Comparison of ENCODE assay signal across 14 cellular contexts in the genomic region with DNA sequence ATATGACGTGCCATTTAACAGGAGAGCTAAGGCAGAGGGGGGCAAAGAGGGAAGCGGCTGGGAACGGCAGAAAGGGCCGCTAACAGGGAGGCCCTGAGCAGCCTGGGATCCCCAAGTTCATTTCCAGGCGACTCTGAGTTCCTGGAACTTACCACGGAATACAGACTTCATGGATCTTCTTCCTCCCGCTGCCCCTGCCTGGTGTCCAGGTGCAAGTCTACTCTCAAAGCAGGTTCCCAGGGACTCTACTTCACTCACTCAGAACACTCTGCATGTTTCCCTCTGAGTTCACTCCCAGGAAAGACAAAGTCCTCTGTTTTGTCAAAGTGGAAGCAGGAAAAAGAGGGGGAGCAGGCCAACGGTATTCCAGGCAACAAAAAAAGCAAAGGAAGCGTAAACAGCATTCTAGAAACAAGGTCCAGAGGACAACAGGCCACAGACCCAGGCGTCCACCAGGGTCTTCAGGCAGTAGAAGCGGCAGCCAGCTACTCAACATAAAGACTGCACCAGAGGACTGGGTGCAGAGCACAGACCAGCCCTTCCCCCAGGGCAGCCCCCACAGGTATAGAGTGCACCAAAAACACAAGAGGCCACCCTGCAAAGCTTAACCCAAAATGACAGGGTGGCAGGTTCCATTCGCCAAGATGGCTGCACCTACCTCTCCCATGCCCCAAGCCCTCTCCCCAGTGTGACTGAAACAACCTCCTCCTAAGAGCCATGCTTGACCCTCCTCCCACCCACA. TPM values are rescaled to one million over a fixed set of nuclear protein-coding genes. Genes with fewer than 3 reads are reported as not detected.
A peak's percentile ranks its signal among the peaks of the same experiment; 100 is the strongest.
DNase-seq lines count a peak whose midpoint lies in the region; ATAC-seq, FAIRE-seq and TF ChIP-seq lines count a peak whose summit lies in the region.
"Had no signal": no experiment of that assay in that cellular context is flagged by ENCODE, and none has a peak within 500 bp of the region (broad histone marks: within the 10 kb centered on the region; RNA-seq: fewer than 3 reads in every experiment).

No MANE protein-coding gene starts in this region.

- peak overlapping the region in 1 of 2 donors; percentile 14 for H3K4me3 Mint-ChIP-seq in effector memory CD8-positive, alpha-beta T cell
- H3K4me3 Mint-ChIP-seq in activated CD8-positive, alpha-beta T cell treated with anti-CD3 and anti-CD28 coated beads, Interleukin-2, amount 10 ng/mL, durations not matched to agents 7 days and 5 days: no peak overlapping the region

- TF ChIP-seq CTCF in H1 (IDR thresholded peaks at IDR 0.05; ENCODE audit: control extremely low read depth in 1 of 3, insufficient read depth in 1 of 3, low read depth in 1 of 3, low read length in 3 of 3): no peak
- no peak for TF ChIP-seq CTCF in neural cell (IDR thresholded peaks at IDR 0.05; ENCODE audit: poor library complexity, severe bottlenecking)

- H2BK120ac ChIP-seq in H1 (replicated peaks; ENCODE audit: low read depth, low read length): no peak overlapping the region

- H3K4me3 ChIP-seq in BLaER1 (no peak overlapping the region), HUES6 (ENCODE audit: low read depth, low read length) (peak overlapping the region; percentile 13; the same call in 1 of the 2 replicates), H1 (ENCODE audit: extremely low read depth in 1 of 4, insufficient read depth in 2 of 4, low read depth in 3 of 4, low read length in 4 of 4) (peak overlapping the region in 1 of 4 experiments; percentile 67; a peak in 1 of 8 replicates), neural cell (ENCODE audit: low read length) (peak overlapping the region; percentile 76)

- no peak overlapping the region; the same call in 1 of the 2 replicates for H2BK5ac ChIP-seq in H1 (ENCODE audit: low read depth, low read length)

- no peak overlapping the region for H2BK15ac ChIP-seq in H1 (ENCODE audit: low read length)

- 91% methylated on average over 12 of the region's 12 CpGs; no CpG with 5 or more reads in 1 of the 2 experiments for WGBS in H1 (ENCODE audit: extremely low coverage in 1 of 2, insufficient coverage in 1 of 2, insufficient read length in 1 of 2, insufficient replicate concordance in 2 of 2, low coverage in 1 of 2, low lambda C conversion rate in 2 of 2, missing lambda C conversion rate in 1 of 2), 2 experiments

- H3K18ac ChIP-seq in H1 (ENCODE audit: extremely low read depth, low read length): peak overlapping the region; percentile 2; the same call in 1 of the 2 replicates

- no peak overlapping the region for H3K4ac ChIP-seq in H1 (replicated peaks; ENCODE audit: insufficient read length, low read depth, low read length)

- TF ChIP-seq EP300 in H1 (IDR thresholded peaks at IDR 0.05; ENCODE audit: borderline replicate concordance in 1 of 2, low read depth in 2 of 2, low read length in 2 of 2) (no peak), neural cell (conservative IDR thresholded peaks at IDR 0.05; ENCODE audit: poor library complexity, severe bottlenecking) (no peak)

- no peak overlapping the region for H4K91ac ChIP-seq in H1 (replicated peaks; ENCODE audit: insufficient read length, low read length)

- H3K27ac ChIP-seq in BLaER1: no peak overlapping the region
- H3K27ac ChIP-seq in HUES6 (ENCODE audit: low read depth, low read length): no peak overlapping the region
- H3K27ac ChIP-seq in H1 (ENCODE audit: low read depth, low read length): no peak overlapping the region
- no peak overlapping the region for H3K27ac ChIP-seq in neural cell (ENCODE audit: low read length)

- peaks cover 0 to 10% of the 10 kb centered on the region in 2 donors for H3K27me3 Mint-ChIP-seq in effector memory CD8-positive, alpha-beta T cell
- peaks cover 8% of the 10 kb centered on the region for H3K27me3 Mint-ChIP-seq in activated CD8-positive, alpha-beta T cell treated with anti-CD3 and anti-CD28 coated beads, Interleukin-2, amount 10 ng/mL, durations not matched to agents 7 days and 5 days (ENCODE audit: low read depth)

- no peak for TF ChIP-seq POLR2A in H1 (IDR thresholded peaks at IDR 0.05; ENCODE audit: control extremely low read depth in 1 of 2, low read depth in 2 of 2, low read length in 2 of 2)

- H3K4me1 ChIP-seq in BLaER1 (peaks cover 38% of the 10 kb centered on the region), HUES6 (ENCODE audit: control insufficient read depth, insufficient read depth, low read length) (peaks cover 28% of the 10 kb centered on the region), H1 (replicated peaks in 1 of 4; ENCODE audit: control insufficient read depth in 3 of 4, insufficient read depth in 4 of 4, low read length in 3 of 4) (peaks cover 0 to 15% (median 9%) of the 10 kb centered on the region in 4 experiments; a peak in 6 of 7 replicates)

- CTCF ChIA-PET in H1 (lab: Charles Lee; ENCODE audit: partially characterized antibody): interaction anchor here (2.8 kb wide), 1 partner anchor 46 kb away, joined by 7 read pairs; no protein-coding TSS in a partner anchor
- CTCF ChIA-PET in activated CD8-positive, alpha-beta T cell treated with anti-CD3 and anti-CD28 coated beads, Interleukin-2, amount 10 ng/mL, durations not matched to agents 7 days and 5 days (lab: Charles Lee): no interaction called here

- H2AFZ ChIP-seq in H1 (ENCODE audit: low read length): no peak overlapping the region
- no peak overlapping the region for H2AFZ ChIP-seq in neural cell (ENCODE audit: low read depth, low read length)

- peaks cover 24% of the 10 kb centered on the region for H3K36me3 Mint-ChIP-seq in effector memory CD8-positive, alpha-beta T cell (ENCODE audit: insufficient read depth)
- peaks cover 30% of the 10 kb centered on the region for H3K36me3 Mint-ChIP-seq in activated CD8-positive, alpha-beta T cell treated with anti-CD3 and anti-CD28 coated beads, Interleukin-2, amount 10 ng/mL, durations not matched to agents 7 days and 5 days (ENCODE audit: low read depth)

- no peak for FAIRE-seq in H1 (lab: Jason Lieb, UNC)
- FAIRE-seq: RCC 7860 had no signal

- H4K8ac ChIP-seq in H1 (ENCODE audit: extremely low read depth, insufficient read depth, low read length): no peak overlapping the region; the same call in 1 of the 2 replicates

- TF ChIP-seq RAD21 in H1 (IDR thresholded peaks at IDR 0.05 in 1 of 2, conservative IDR thresholded peaks at IDR 0.05 in 1 of 2; ENCODE audit: low read depth in 2 of 2, low read length in 2 of 2) (no peak), neural cell (conservative IDR thresholded peaks at IDR 0.05) (no peak)

- no peak for ATAC-seq in effector memory CD8-positive, alpha-beta T cell (replicated peaks)
- no peak for ATAC-seq in HG03432 (IDR thresholded peaks at IDR 0.05; ENCODE audit: unreplicated experiment)
- ATAC-seq in activated CD8-positive, alpha-beta T cell treated with anti-CD3 and anti-CD28 coated beads, Interleukin-2, amount 10 ng/mL, durations not matched to agents 7 days and 5 days: no peak
- ATAC-seq: activated naive CD4-positive, alpha-beta T cell treated with anti-CD3 and anti-CD28 coated beads, Interleukin-2, amount 50 U/mL, for 72 hours had no signal

- H3K56ac ChIP-seq in H1 (replicated peaks; ENCODE audit: insufficient read length, low read depth, low read length): no peak overlapping the region

- no peak overlapping the region for H2BK20ac ChIP-seq in H1 (ENCODE audit: low read length)

- peaks cover 20% of the 10 kb centered on the region for H3K79me1 ChIP-seq in H1 (ENCODE audit: low read depth, low read length)

- DNase-seq in H1 (ENCODE audit: low read depth in 1 of 2, low spot score in 2 of 2) (no peak), cortex of kidney (lab: John Stamatoyannopoulos, UW) (no peak)
- DNase-seq in effector memory CD8-positive, alpha-beta T cell: no peak
- no peak for DNase-seq in activated CD8-positive, alpha-beta T cell treated with anti-CD3 and anti-CD28 coated beads, Interleukin-2, amount 10 ng/mL, durations not matched to agents 7 days and 5 days
- DNase-seq: activated CD4-positive, CD25-positive, alpha-beta regulatory T cell; COR-L47; islet precursor cell; NCI-H2029 treated with DMSO at 0.1 percent for 48 hours had no signal

- H3K9me3 ChIP-seq in BLaER1 (peaks cover 23% of the 10 kb centered on the region), HUES6 (ENCODE audit: control insufficient read depth, insufficient read depth, low read depth, low read length) (peaks cover 5% of the 10 kb centered on the region; the same call in 1 of the 2 replicates), H1 (ENCODE audit: insufficient read depth in 2 of 2, low read depth in 1 of 2, low read length in 1 of 2) (no peaks in the 10 kb centered on the region), neural cell (ENCODE audit: low read length) (no peaks in the 10 kb centered on the region)

- H3K9ac ChIP-seq in BLaER1 (no peak overlapping the region), HUES6 (ENCODE audit: low read length) (no peak overlapping the region), H1 (replicated peaks in 1 of 4; ENCODE audit: extremely low read depth in 1 of 4, low read depth in 3 of 4, low read length in 3 of 4) (no peak overlapping the region), neural cell (ENCODE audit: low read length) (no peak overlapping the region)

- POLR2A ChIA-PET in H1 (lab: Charles Lee; ENCODE audit: partially characterized antibody): interaction anchor here (1.3 to 1.7 kb wide), 2 partner anchors 31 to 46 kb away, joined by 3 to 4 read pairs; no protein-coding TSS in a partner anchor
- POLR2A ChIA-PET in activated CD8-positive, alpha-beta T cell treated with anti-CD3 and anti-CD28 coated beads, Interleukin-2, amount 10 ng/mL, durations not matched to agents 7 days and 5 days (lab: Charles Lee): no interaction called here

- H3K27me3 ChIP-seq in BLaER1 (no peaks in the 10 kb centered on the region), HUES6 (ENCODE audit: control insufficient read depth, insufficient read depth, low read length) (peaks cover 11% of the 10 kb centered on the region), H1 (replicated peaks in 1 of 4; ENCODE audit: control insufficient read depth in 3 of 4, extremely low read depth in 1 of 4, insufficient read depth in 3 of 4, low read length in 3 of 4) (peaks cover 0 to 7% (median 4%) of the 10 kb centered on the region in 4 experiments; a peak in 3 of 7 replicates), neural cell (ENCODE audit: insufficient read depth, low read depth, low read length) (no peaks in the 10 kb centered on the region)

- H3K4me1 Mint-ChIP-seq in effector memory CD8-positive, alpha-beta T cell (ENCODE audit: low read depth in 2 of 2): peaks cover 51 to 55% of the 10 kb centered on the region in 2 donors
- H3K4me1 Mint-ChIP-seq in activated CD8-positive, alpha-beta T cell treated with anti-CD3 and anti-CD28 coated beads, Interleukin-2, amount 10 ng/mL, durations not matched to agents 7 days and 5 days (ENCODE audit: low read depth): peaks cover 55% of the 10 kb centered on the region

- H3K4me2 ChIP-seq in BLaER1 (peak overlapping the region; percentile 79), H1 (ENCODE audit: insufficient read depth in 1 of 2, low read depth in 2 of 2, low read length in 2 of 2) (peak overlapping the region; percentile 1 to 30; a peak in 2 of 4 replicates), neural cell (ENCODE audit: low read length) (no peak overlapping the region)

- no peak overlapping the region for H3K14ac ChIP-seq in H1 (ENCODE audit: insufficient read length)

- peaks cover 22% of the 10 kb centered on the region for H3K36me3 ChIP-seq in BLaER1
- peaks cover 53% of the 10 kb centered on the region for H3K36me3 ChIP-seq in HUES6 (ENCODE audit: control insufficient read depth, insufficient read depth, low read length)
- H3K36me3 ChIP-seq in H1 (ENCODE audit: control insufficient read depth in 2 of 4, insufficient read depth in 4 of 4, low read length in 3 of 4): no peaks in the 10 kb centered on the region; a peak in 3 of 8 replicates
- no peaks in the 10 kb centered on the region for H3K36me3 ChIP-seq in neural cell (ENCODE audit: insufficient read depth, low read length)

- H3K27ac Mint-ChIP-seq in effector memory CD8-positive, alpha-beta T cell: peak overlapping the region in 1 of 2 donors; percentile 44
- H3K27ac Mint-ChIP-seq in activated CD8-positive, alpha-beta T cell treated with anti-CD3 and anti-CD28 coated beads, Interleukin-2, amount 10 ng/mL, durations not matched to agents 7 days and 5 days: no peak overlapping the region

- no peak overlapping the region for H4K5ac ChIP-seq in H1 (ENCODE audit: insufficient read length, low read depth, low read length)

- H3K23me2 ChIP-seq in H1 (ENCODE audit: low read depth, low read length): peaks cover 9% of the 10 kb centered on the region; the same call in 1 of the 2 replicates

- H3K9me2 ChIP-seq in neural cell (ENCODE audit: insufficient read depth, low read length): no peaks in the 10 kb centered on the region

- H4K20me1 ChIP-seq in BLaER1: peaks cover 39% of the 10 kb centered on the region
- peaks cover 20 to 45% of the 10 kb centered on the region in 2 experiments for H4K20me1 ChIP-seq in H1 (replicated peaks in 1 of 2; ENCODE audit: control insufficient read depth in 1 of 2, insufficient read depth in 2 of 2, low read length in 2 of 2)
- H4K20me1 ChIP-seq in neural cell (ENCODE audit: insufficient read depth): no peaks in the 10 kb centered on the region

- no peaks in the 10 kb centered on the region for H3F3A ChIP-seq in neural cell (ENCODE audit: insufficient read depth, low read length, poor library complexity, severe bottlenecking)

- H3K9me3 Mint-ChIP-seq in effector memory CD8-positive, alpha-beta T cell: no peaks in the 10 kb centered on the region
- H3K9me3 Mint-ChIP-seq in activated CD8-positive, alpha-beta T cell treated with anti-CD3 and anti-CD28 coated beads, Interleukin-2, amount 10 ng/mL, durations not matched to agents 7 days and 5 days (ENCODE audit: insufficient read depth): no peaks in the 10 kb centered on the region

- H3K79me2 ChIP-seq in H1 (ENCODE audit: control insufficient read depth in 1 of 2, insufficient read depth in 2 of 2, low read length in 2 of 2): peaks cover 57 to 73% of the 10 kb centered on the region in 2 experiments
- peaks cover 61% of the 10 kb centered on the region for H3K79me2 ChIP-seq in neural cell (replicated peaks; ENCODE audit: insufficient read depth, low read length)

- H2BK12ac ChIP-seq in H1 (ENCODE audit: low read depth, low read length): no peak overlapping the region

- H3K23ac ChIP-seq in H1 (ENCODE audit: insufficient read length): no peak overlapping the region

- no peak overlapping the region for H2AK5ac ChIP-seq in H1 (ENCODE audit: low read depth, low read length)

RNA-seq across cellular contexts. Expression of a gene that starts 3.0 kb away (rescaled TPM):
- total RNA-seq in H1 (2021; fragmentation: NEBNext Ultra II Directional; extraction: Animal tissue kit (Norgen Biotek cat#: 25700)): 45.7 and 48.3 TPM in 2 replicates
- polyA plus RNA-seq in H1 (2011; rRNA removed) (30.3 and 53.1 TPM in 2 replicates), neural cell (13.9 and 16.0 TPM in 2 replicates)
- polyA plus RNA-seq in H1 (2011; cell fraction: cytosol; rRNA removed): 23.4 TPM
- polyA plus RNA-seq in H1 (2011; cell fraction: nucleus; rRNA removed): 73.3 TPM
- polyA plus RNA-seq in H1 (2012, experiment 1 of 2): 44.7 to 62.6 TPM (median 54.6 TPM) in 4 replicates
- polyA plus RNA-seq in H1 (2012, experiment 2 of 2): 23.4 TPM
- polyA plus RNA-seq in H1 (2013, experiment 1 of 2): 29.9 TPM
- 30.9 TPM for polyA plus RNA-seq in H1 (2013, experiment 2 of 2)
- 72.4 and 80.0 TPM in 2 replicates for polyA minus RNA-seq in H1 (2011; rRNA and poly(A)+ RNA removed)
- polyA minus RNA-seq in H1 (2011; cell fraction: cytosol; rRNA and poly(A)+ RNA removed): 28.2 TPM
- polyA minus RNA-seq in H1 (2011; cell fraction: nucleus; rRNA and poly(A)+ RNA removed): 54.0 TPM
- 11.0 and 11.2 TPM in 2 replicates for polyA minus RNA-seq in neural cell
- 10 to 100 TPM; 21.6 to 23.1 TPM for total RNA-seq in activated CD8-positive, alpha-beta T cell treated with anti-CD3 and anti-CD28 coated beads, Interleukin-2, amount 10 ng/mL, durations not matched to agents 7 days and 5 days

RNA-seq across cellular contexts. Expression of a gene that starts 50.4 kb away (rescaled TPM):
- total RNA-seq in H1 (2021; fragmentation: NEBNext Ultra II Directional; extraction: Animal tissue kit (Norgen Biotek cat#: 25700)): 98.6 and 101 TPM in 2 replicates
- polyA plus RNA-seq in H1 (2011; rRNA removed) (195 and 326 TPM in 2 replicates), neural cell (2.1 and 2.8 TPM in 2 replicates)
- polyA plus RNA-seq in H1 (2011; cell fraction: cytosol; rRNA removed): 162 TPM
- polyA plus RNA-seq in H1 (2011; cell fraction: nucleus; rRNA removed): 254 TPM
- polyA plus RNA-seq in H1 (2012, experiment 1 of 2): 91.4 to 160 TPM (median 142 TPM) in 4 replicates
- 177 TPM for polyA plus RNA-seq in H1 (2012, experiment 2 of 2)
- polyA plus RNA-seq in H1 (2013, experiment 1 of 2): 85.7 TPM
- 84.2 TPM for polyA plus RNA-seq in H1 (2013, experiment 2 of 2)
- 63.2 and 112 TPM in 2 replicates for polyA minus RNA-seq in H1 (2011; rRNA and poly(A)+ RNA removed)
- polyA minus RNA-seq in H1 (2011; cell fraction: cytosol; rRNA and poly(A)+ RNA removed): 56.9 TPM
- 43.8 TPM for polyA minus RNA-seq in H1 (2011; cell fraction: nucleus; rRNA and poly(A)+ RNA removed)
- 0.73 TPM in 1 of 2 replicates, not detected in the other for polyA minus RNA-seq in neural cell
- total RNA-seq in activated CD8-positive, alpha-beta T cell treated with anti-CD3 and anti-CD28 coated beads, Interleukin-2, amount 10 ng/mL, durations not matched to agents 7 days and 5 days: not detected

Comparison
In these comparisons a context has a peak if more than half of its experiments do, and no peak if none do; other contexts are left out.
1. RNA of a gene that starts 50.4 kb away (total RNA-seq): 98.6 to 101 TPM in H1; not detected in activated CD8-positive, alpha-beta T cell treated with anti-CD3 and anti-CD28 coated beads, Interleukin-2, amount 10 ng/mL, durations not matched to agents 7 days and 5 days; every median in the first group is over 10 times any median in the second.